In genomic region chr2:239206851-239207250, GRCh38 we compare ENCODE assay signal across 30 cellular contexts.
"Had no signal": no experiment of that assay in that cellular context is flagged by ENCODE, and none has a peak within 500 bp of the region (broad histone marks: within the 10 kb centered on the region; RNA-seq: fewer than 3 reads in every experiment).

No MANE protein-coding gene starts in this region.

- H3K9me3 ChIP-seq: adrenal gland, body of pancreas, breast epithelium, Peyer's patch had no signal

- H3K4me3 ChIP-seq: adrenal gland, body of pancreas, breast epithelium, Peyer's patch had no signal

- H3K27me3 ChIP-seq: adrenal gland, body of pancreas, breast epithelium, Peyer's patch had no signal

- DNase-seq: activated B cell treated with CpG ODN at 0.5 μM for 24 hours; activated CD4-positive, alpha-beta memory T cell treated with anti-CD3 and anti-CD28 coated beads, Interleukin-2, amount 10 ng/mL, durations not matched to agents 7 days and 5 days; activated CD4-positive, alpha-beta T cell treated with anti-CD3 and anti-CD28 coated beads for 1 hour; activated CD4-positive, alpha-beta T cell treated with anti-CD3 and anti-CD28 coated beads for 48 hours; activated gamma-delta T cell treated with Interleukin-2 at 50 U/mL for 16 hours; activated naive CD4-positive, alpha-beta T cell treated with anti-CD3 and anti-CD28 coated beads for 36 hours; activated T-cell treated with anti-CD3 and anti-CD28 coated beads, Interleukin-2, amount 50 U/mL, for 24 hours; adrenal gland; body of pancreas; MM.1S; MV-4-11; NCI-H1092; NCI-H1436 treated with DMSO at 0.1 percent for 48 hours; NCI-H187 treated with DMSO at 0.1 percent for 48 hours; NCI-H2081; NCI-H2171 treated with DMSO at 0.1 percent for 48 hours; NCI-H2227 treated with DMSO at 0.1 percent for 48 hours; NCI-H446; NCI-H524 treated with DMSO at 0.1 percent for 48 hours; PC-3; Peyer's patch; RPMI8226; SIG-M5; T-cell; T-helper 2 cell; T-helper 9 cell had no signal

- H3K27ac Mint-ChIP-seq: activated B cell treated with CpG ODN at 0.5 μM for 24 hours; activated CD4-positive, alpha-beta memory T cell treated with anti-CD3 and anti-CD28 coated beads, Interleukin-2, amount 10 ng/mL, durations not matched to agents 7 days and 5 days; activated naive CD4-positive, alpha-beta T cell treated with anti-CD3 and anti-CD28 coated beads for 36 hours; activated naive CD4-positive, alpha-beta T cell treated with anti-CD3 and anti-CD28 coated beads, Interleukin-2, amount 50 U/mL, for 72 hours; activated T-cell treated with anti-CD3 and anti-CD28 coated beads, Interleukin-2, amount 50 U/mL, for 24 hours had no signal

- H3K9me3 Mint-ChIP-seq: activated B cell treated with CpG ODN at 0.5 μM for 24 hours; activated CD4-positive, alpha-beta memory T cell treated with anti-CD3 and anti-CD28 coated beads, Interleukin-2, amount 10 ng/mL, durations not matched to agents 7 days and 5 days; activated naive CD4-positive, alpha-beta T cell treated with anti-CD3 and anti-CD28 coated beads for 36 hours; activated naive CD4-positive, alpha-beta T cell treated with anti-CD3 and anti-CD28 coated beads, Interleukin-2, amount 50 U/mL, for 72 hours; activated T-cell treated with anti-CD3 and anti-CD28 coated beads, Interleukin-2, amount 50 U/mL, for 24 hours; T-cell had no signal

- H3K27me3 Mint-ChIP-seq: activated B cell treated with CpG ODN at 0.5 μM for 24 hours; activated CD4-positive, alpha-beta memory T cell treated with anti-CD3 and anti-CD28 coated beads, Interleukin-2, amount 10 ng/mL, durations not matched to agents 7 days and 5 days; activated T-cell treated with anti-CD3 and anti-CD28 coated beads, Interleukin-2, amount 50 U/mL, for 24 hours; T-cell had no signal

- H3K27ac ChIP-seq: adrenal gland, body of pancreas, breast epithelium, KMS-11, Peyer's patch had no signal

- ATAC-seq: activated naive CD4-positive, alpha-beta T cell treated with anti-CD3 and anti-CD28 coated beads, Interleukin-2, amount 50 U/mL, for 72 hours; body of pancreas; PC-3; SK-N-SH treated with all-trans-retinoic acid at 6 μM for 48 hours; T-cell had no signal

- H3K4me3 Mint-ChIP-seq: activated B cell treated with CpG ODN at 0.5 μM for 24 hours; activated CD4-positive, alpha-beta memory T cell treated with anti-CD3 and anti-CD28 coated beads, Interleukin-2, amount 10 ng/mL, durations not matched to agents 7 days and 5 days; activated naive CD4-positive, alpha-beta T cell treated with anti-CD3 and anti-CD28 coated beads for 36 hours; activated T-cell treated with anti-CD3 and anti-CD28 coated beads, Interleukin-2, amount 50 U/mL, for 24 hours; T-cell had no signal

- H3K36me3 ChIP-seq: adrenal gland, breast epithelium, Peyer's patch had no signal

- H3K4me1 ChIP-seq: breast epithelium had no signal

- H3K4me1 Mint-ChIP-seq: activated B cell treated with CpG ODN at 0.5 μM for 24 hours had no signal

- H3K36me3 Mint-ChIP-seq: activated naive CD4-positive, alpha-beta T cell treated with anti-CD3 and anti-CD28 coated beads, Interleukin-2, amount 50 U/mL, for 72 hours had no signal
